22 cellular contexts compared by ENCODE assay signal in the genomic region with DNA sequence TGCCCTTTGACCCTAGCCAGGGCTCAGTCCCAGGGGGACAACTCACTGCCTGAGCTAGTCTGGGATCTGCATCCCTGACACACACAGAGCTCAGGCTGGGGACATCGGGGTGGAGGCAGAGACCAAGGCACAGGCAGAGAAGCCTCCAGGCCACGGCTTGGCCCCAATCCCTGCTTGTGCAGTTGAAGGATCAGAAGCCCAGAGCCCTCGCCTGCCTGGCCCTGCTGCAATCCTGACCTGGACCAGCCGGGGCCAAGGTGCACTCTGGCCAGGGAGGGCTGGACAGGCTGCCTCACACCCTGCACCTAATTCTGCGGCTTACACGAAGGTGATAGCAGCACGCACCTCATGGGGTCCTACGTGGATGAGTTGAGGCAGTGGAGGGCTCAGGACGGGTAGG. TPM values are rescaled to one million over a fixed set of nuclear protein-coding genes. Genes with fewer than 3 reads are reported as not detected.
DNase-seq lines count a peak whose midpoint lies in the region; ATAC-seq, FAIRE-seq and TF ChIP-seq lines count a peak whose summit lies in the region.
"Had no signal": no experiment of that assay in that cellular context is flagged by ENCODE, and none has a peak within 500 bp of the region (broad histone marks: within the 10 kb centered on the region; RNA-seq: fewer than 3 reads in every experiment).

No MANE protein-coding gene starts in this region.

- H3K9ac ChIP-seq in IMR-90 (ENCODE audit: low read depth, low read length) (no peak overlapping the region), H1 (replicated peaks in 1 of 4; ENCODE audit: extremely low read depth in 1 of 4, low read depth in 3 of 4, low read length in 3 of 4) (no peak overlapping the region), neural progenitor cell (no peak overlapping the region)
- H3K9ac ChIP-seq: BLaER1, GM23248 had no signal

- no peak overlapping the region for H3K4me3 ChIP-seq in HEK293 (ENCODE audit: low read depth, low read length)
- H3K4me3 ChIP-seq in IMR-90 (ENCODE audit: insufficient read depth, low read depth, low read length): no peak overlapping the region
- no peak overlapping the region for H3K4me3 ChIP-seq in H1 (ENCODE audit: extremely low read depth in 1 of 4, insufficient read depth in 2 of 4, low read depth in 3 of 4, low read length in 4 of 4)
- H3K4me3 ChIP-seq in neural progenitor cell: no peak overlapping the region
- no peak overlapping the region for H3K4me3 ChIP-seq in heart right ventricle
- H3K4me3 ChIP-seq: BLaER1, GM23248 had no signal

- H4K91ac ChIP-seq in IMR-90 (ENCODE audit: insufficient read depth, low read depth, low read length) (no peak overlapping the region), H1 (replicated peaks; ENCODE audit: insufficient read length, low read length) (no peak overlapping the region)

- no peaks in the 10 kb centered on the region for H3F3A ChIP-seq in neural progenitor cell (ENCODE audit: low read depth)

- H3K4me3 Mint-ChIP-seq in neural progenitor cell (no peak overlapping the region), endothelial cell (ENCODE audit: unreplicated experiment) (no peak overlapping the region)
- H3K4me3 Mint-ChIP-seq: B cell; CD4-positive, CD25-positive, alpha-beta regulatory T cell; CD8-positive, alpha-beta T cell; H9; HFFc6 had no signal

- 100% methylated on average over 3 of the region's 9 CpGs; no CpG with 5 or more reads in 1 of the 2 experiments for WGBS in IMR-90 (ENCODE audit: extremely low coverage in 2 of 2, insufficient read length in 1 of 2), 2 experiments
- WGBS in H1 (ENCODE audit: extremely low coverage in 1 of 2, insufficient coverage in 1 of 2, insufficient read length in 1 of 2, insufficient replicate concordance in 2 of 2, low coverage in 1 of 2, low lambda C conversion rate in 2 of 2, missing lambda C conversion rate in 1 of 2), 2 experiments: 73% methylated on average over 9 of the region's 9 CpGs; no CpG with 5 or more reads in 1 of the 2 experiments
- WGBS in heart right ventricle, 2 donors: 87 to 89% methylated on average over 9 of the region's 9 CpGs

- H2BK15ac ChIP-seq in IMR-90 (ENCODE audit: low read depth, low read length): no peak overlapping the region
- no peak overlapping the region for H2BK15ac ChIP-seq in H1 (ENCODE audit: low read length)

- H3K79me2 ChIP-seq in H1 (ENCODE audit: control insufficient read depth in 1 of 2, insufficient read depth in 2 of 2, low read length in 2 of 2) (no peaks in the 10 kb centered on the region), neural progenitor cell (ENCODE audit: low read depth) (no peaks in the 10 kb centered on the region)

- no peak for ATAC-seq in IMR-90 (ENCODE audit: low read depth)
- no peak for ATAC-seq in heart right ventricle
- ATAC-seq in HG02981 (IDR thresholded peaks at IDR 0.05; ENCODE audit: unreplicated experiment): no peak
- ATAC-seq: CD8-positive, alpha-beta T cell; HCT116 had no signal

- in situ Hi-C loops in IMR-90 (cut with MboI; ENCODE audit: low sequenced_read_pairs): no loop called here

- H2AK5ac ChIP-seq in IMR-90 (ENCODE audit: low read depth, low read length) (peak overlapping the region; percentile 16; the same call in 1 of the 2 replicates), H1 (ENCODE audit: low read depth, low read length) (no peak overlapping the region)

- H3K27me3 ChIP-seq in IMR-90 (ENCODE audit: control insufficient read depth, insufficient read depth, low read length) (peaks cover 18% of the 10 kb centered on the region), H1 (replicated peaks in 1 of 4; ENCODE audit: control insufficient read depth in 3 of 4, extremely low read depth in 1 of 4, insufficient read depth in 3 of 4, low read length in 3 of 4) (no peaks in the 10 kb centered on the region; a peak in 1 of 7 replicates), neural progenitor cell (no peaks in the 10 kb centered on the region), heart right ventricle (no peaks in the 10 kb centered on the region)

- DNase-seq in IMR-90 (no peak), H1 (ENCODE audit: low read depth in 1 of 2, low spot score in 2 of 2) (no peak), neural progenitor cell (ENCODE audit: low spot score) (no peak), endothelial cell (ENCODE audit: low spot score) (no peak), heart right ventricle (no peak), HK-2 (ENCODE audit: unreplicated experiment) (no peak)
- DNase-seq: Caco-2; CD4-positive, CD25-positive, alpha-beta regulatory T cell; CD8-positive, alpha-beta T cell; DMS153; DND-41; GM23248; H9; HFFc6 had no signal

- H4K20me1 ChIP-seq in IMR-90 (ENCODE audit: insufficient read depth, low read length): no peaks in the 10 kb centered on the region
- peaks cover 0 to 4% of the 10 kb centered on the region in 2 experiments for H4K20me1 ChIP-seq in H1 (replicated peaks in 1 of 2; ENCODE audit: control insufficient read depth in 1 of 2, insufficient read depth in 2 of 2, low read length in 2 of 2)
- peaks cover 4% of the 10 kb centered on the region for H4K20me1 ChIP-seq in neural progenitor cell (ENCODE audit: low read depth)

- no peaks in the 10 kb centered on the region for H3K9me3 Mint-ChIP-seq in neural progenitor cell
- no peaks in the 10 kb centered on the region for H3K9me3 Mint-ChIP-seq in endothelial cell (ENCODE audit: unreplicated experiment)
- H3K9me3 Mint-ChIP-seq: CD8-positive, alpha-beta T cell; H9; HFFc6 had no signal

- H3K18ac ChIP-seq in IMR-90 (ENCODE audit: low read depth, low read length) (no peak overlapping the region), H1 (ENCODE audit: extremely low read depth, low read length) (no peak overlapping the region)

- H4K5ac ChIP-seq in IMR-90 (ENCODE audit: low read depth, low read length) (no peak overlapping the region), H1 (ENCODE audit: insufficient read length, low read depth, low read length) (no peak overlapping the region)

- H2AFZ ChIP-seq in IMR-90 (replicated peaks; ENCODE audit: low read length, poor library complexity) (peak overlapping the region; percentile 32), H1 (ENCODE audit: low read length) (no peak overlapping the region), neural progenitor cell (replicated peaks) (no peak overlapping the region)
- H2AFZ ChIP-seq: GM23248 had no signal

- CTCF ChIA-PET in HEK293 (lab: Yijun Ruan, JAX): no interaction called here
- CTCF ChIA-PET in IMR-90 (lab: Yijun Ruan, JAX): no interaction called here
- CTCF ChIA-PET in H1 (lab: Charles Lee; ENCODE audit: partially characterized antibody): interaction anchor here (0.7 to 2.2 kb wide), 5 partner anchors 9 to 21 kb away, joined by 3 to 6 read pairs (median 5); no protein-coding TSS in a partner anchor

- H3K9me1 ChIP-seq in IMR-90 (ENCODE audit: insufficient read depth, low read length): peaks cover 4% of the 10 kb centered on the region

- H2BK12ac ChIP-seq in H1 (ENCODE audit: low read depth, low read length): 0 out of 2 replicates have a peak overlapping the region, but pooled peaks have one; percentile 39

- FAIRE-seq in H1 (lab: Jason Lieb, UNC): no peak
- FAIRE-seq: G401.6, GM12892 had no signal

- no peaks in the 10 kb centered on the region for H3K4me1 ChIP-seq in HEK293 (ENCODE audit: control insufficient read depth, insufficient read depth, low read length)
- H3K4me1 ChIP-seq in IMR-90 (ENCODE audit: control insufficient read depth, insufficient read depth, low read length): 0 out of 2 replicates have a peak, but pooled peaks cover 1% of the 10 kb centered on the region
- no peaks in the 10 kb centered on the region for H3K4me1 ChIP-seq in H1 (replicated peaks in 1 of 4; ENCODE audit: control insufficient read depth in 3 of 4, insufficient read depth in 4 of 4, low read length in 3 of 4)
- peaks cover 10% of the 10 kb centered on the region for H3K4me1 ChIP-seq in neural progenitor cell
- H3K4me1 ChIP-seq in heart right ventricle: no peaks in the 10 kb centered on the region

- no peak for TF ChIP-seq RAD21 in IMR-90 (IDR thresholded peaks at IDR 0.05; ENCODE audit: low read length)
- no peak for TF ChIP-seq RAD21 in H1 (IDR thresholded peaks at IDR 0.05 in 1 of 2, conservative IDR thresholded peaks at IDR 0.05 in 1 of 2; ENCODE audit: low read depth in 2 of 2, low read length in 2 of 2)

- H3K14ac ChIP-seq in IMR-90 (replicated peaks; ENCODE audit: low read depth, low read length): no peak overlapping the region
- H3K14ac ChIP-seq in H1 (ENCODE audit: insufficient read length): no peak overlapping the region

- H3K4ac ChIP-seq in IMR-90 (ENCODE audit: low read depth, low read length): no peak overlapping the region
- H3K4ac ChIP-seq in H1 (replicated peaks; ENCODE audit: insufficient read length, low read depth, low read length): no peak overlapping the region

- peaks cover 25% of the 10 kb centered on the region for H3K4me1 Mint-ChIP-seq in neural progenitor cell
- H3K4me1 Mint-ChIP-seq in endothelial cell (ENCODE audit: unreplicated experiment): no peaks in the 10 kb centered on the region
- H3K4me1 Mint-ChIP-seq: CD4-positive, CD25-positive, alpha-beta regulatory T cell had no signal

- no peaks in the 10 kb centered on the region for H3K36me3 ChIP-seq in HEK293 (ENCODE audit: control insufficient read depth in 2 of 2, insufficient read depth in 1 of 2, low read length in 2 of 2)
- no peaks in the 10 kb centered on the region for H3K36me3 ChIP-seq in IMR-90 (ENCODE audit: control insufficient read depth, insufficient read depth, low read length)
- no peaks in the 10 kb centered on the region for H3K36me3 ChIP-seq in H1 (ENCODE audit: control insufficient read depth in 2 of 4, insufficient read depth in 4 of 4, low read length in 3 of 4)
- no peaks in the 10 kb centered on the region for H3K36me3 ChIP-seq in neural progenitor cell
- H3K36me3 ChIP-seq in heart right ventricle: no peaks in the 10 kb centered on the region
- H3K36me3 ChIP-seq: BLaER1 had no signal

- intact Hi-C loops in IMR-90 (cut with micrococcal nuclease): no loop called here
- intact Hi-C loops in heart right ventricle (cut with DNase I): no loop called here

- H2BK5ac ChIP-seq in IMR-90 (ENCODE audit: low read depth, low read length, poor library complexity, severe bottlenecking) (no peak overlapping the region), H1 (ENCODE audit: low read depth, low read length) (peak overlapping the region; percentile 55; the same call in 1 of the 2 replicates)

- TF ChIP-seq POLR2A in IMR-90 (IDR thresholded peaks at IDR 0.05; ENCODE audit: low read depth, low read length) (no peak), H1 (IDR thresholded peaks at IDR 0.05; ENCODE audit: control extremely low read depth in 1 of 2, low read depth in 2 of 2, low read length in 2 of 2) (no peak)

- H3K27me3 Mint-ChIP-seq in neural progenitor cell (ENCODE audit: insufficient read depth, low read depth): peaks cover 9% of the 10 kb centered on the region
- H3K27me3 Mint-ChIP-seq in endothelial cell (ENCODE audit: unreplicated experiment): peaks cover 6% of the 10 kb centered on the region
- H3K27me3 Mint-ChIP-seq: B cell; CD4-positive, CD25-positive, alpha-beta regulatory T cell had no signal

- H3K23ac ChIP-seq in IMR-90 (ENCODE audit: low read depth, low read length) (no peak overlapping the region), H1 (ENCODE audit: insufficient read length) (no peak overlapping the region)

- H3K27ac ChIP-seq in HEK293 (ENCODE audit: extremely low read depth, low read depth, low read length) (no peak overlapping the region), IMR-90 (ENCODE audit: insufficient read depth, low read length) (no peak overlapping the region), H1 (ENCODE audit: low read depth, low read length) (no peak overlapping the region), neural progenitor cell (no peak overlapping the region), heart right ventricle (no peak overlapping the region)
- H3K27ac ChIP-seq: BLaER1, C4-2B, GM23248 had no signal

- POLR2A ChIA-PET in HEK293 (lab: Yijun Ruan, JAX) (no interaction called here), IMR-90 (lab: Charles Lee; ENCODE audit: unreplicated experiment) (no interaction called here), H1 (lab: Charles Lee; ENCODE audit: partially characterized antibody) (no interaction called here)

- H3K56ac ChIP-seq in IMR-90 (ENCODE audit: extremely low read depth, insufficient read depth, low read length): no peak overlapping the region
- H3K56ac ChIP-seq in H1 (replicated peaks; ENCODE audit: insufficient read length, low read depth, low read length): no peak overlapping the region

- BruUV-seq in IMR-90 (replicated peaks; lab: Mats Ljungman, UMichigan): no TSS peak

- no peak overlapping the region for H2AK9ac ChIP-seq in IMR-90 (replicated peaks; ENCODE audit: low read depth, low read length, poor library complexity)

- H3K4me2 ChIP-seq in IMR-90 (ENCODE audit: low read depth, low read length) (no peak overlapping the region), H1 (ENCODE audit: insufficient read depth in 1 of 2, low read depth in 2 of 2, low read length in 2 of 2) (no peak overlapping the region), neural progenitor cell (peak overlapping the region; percentile 10)
- H3K4me2 ChIP-seq: BLaER1 had no signal

- dilution Hi-C loops in IMR-90 (cut with HindIII; ENCODE audit: low sequenced_read_pairs, unreplicated experiment): no loop called here

- TF ChIP-seq CTCF in HEK293 (tag by site-specific recombination; IDR thresholded peaks at IDR 0.05) (no peak), IMR-90 (conservative IDR thresholded peaks at IDR 0.05; ENCODE audit: low read depth, low read length) (no peak), H1 (IDR thresholded peaks at IDR 0.05; ENCODE audit: control extremely low read depth in 1 of 3, insufficient read depth in 1 of 3, low read depth in 1 of 3, low read length in 3 of 3) (no peak), neural progenitor cell (IDR thresholded peaks at IDR 0.05) (no peak), endothelial cell (IDR thresholded peaks at IDR 0.05; ENCODE audit: unreplicated experiment) (no peak), heart right ventricle (IDR thresholded peaks at IDR 0.05) (no peak)

- H3K27ac Mint-ChIP-seq in neural progenitor cell: no peak overlapping the region
- no peak overlapping the region for H3K27ac Mint-ChIP-seq in endothelial cell (ENCODE audit: unreplicated experiment)
- H3K27ac Mint-ChIP-seq: B cell; CD4-positive, CD25-positive, alpha-beta regulatory T cell; CD8-positive, alpha-beta T cell; HFFc6 had no signal

- H3K36me3 Mint-ChIP-seq in neural progenitor cell (peaks cover 14% of the 10 kb centered on the region), endothelial cell (ENCODE audit: low read depth, unreplicated experiment) (no peaks in the 10 kb centered on the region)
- H3K36me3 Mint-ChIP-seq: CD4-positive, CD25-positive, alpha-beta regulatory T cell; CD8-positive, alpha-beta T cell had no signal

- no peaks in the 10 kb centered on the region for H3K9me3 ChIP-seq in HEK293 (ENCODE audit: control insufficient read depth, insufficient read depth, low read depth, low read length)
- H3K9me3 ChIP-seq in IMR-90 (ENCODE audit: control insufficient read depth, insufficient read depth, low read length): peaks cover 2% of the 10 kb centered on the region; the same call in 1 of the 2 replicates
- no peaks in the 10 kb centered on the region for H3K9me3 ChIP-seq in H1 (ENCODE audit: insufficient read depth in 2 of 2, low read depth in 1 of 2, low read length in 1 of 2)
- H3K9me3 ChIP-seq in neural progenitor cell (ENCODE audit: low read depth): no peaks in the 10 kb centered on the region
- peaks cover 0 to 6% (median 0%) of the 10 kb centered on the region in 11 donors for H3K9me3 ChIP-seq in heart right ventricle
- H3K9me3 ChIP-seq: BLaER1, Caco-2 had no signal

- no peak for TF ChIP-seq EP300 in H1 (IDR thresholded peaks at IDR 0.05; ENCODE audit: borderline replicate concordance in 1 of 2, low read depth in 2 of 2, low read length in 2 of 2)

- H3K23me2 ChIP-seq in H1 (ENCODE audit: low read depth, low read length): no peaks in the 10 kb centered on the region; the same call in 1 of the 2 replicates

- no peaks in the 10 kb centered on the region for H3K79me1 ChIP-seq in IMR-90 (ENCODE audit: low read depth in 1 of 2, low read length in 2 of 2)
- H3K79me1 ChIP-seq in H1 (ENCODE audit: low read depth, low read length): no peaks in the 10 kb centered on the region

- H4K8ac ChIP-seq in IMR-90 (ENCODE audit: low read depth in 2 of 2, low read length in 2 of 2): no peak overlapping the region
- H4K8ac ChIP-seq in H1 (ENCODE audit: extremely low read depth, insufficient read depth, low read length): peak overlapping the region; percentile 14; the same call in 1 of the 2 replicates

- H2BK20ac ChIP-seq in IMR-90 (ENCODE audit: low read depth, low read length) (no peak overlapping the region), H1 (ENCODE audit: low read length) (no peak overlapping the region)

- H2BK120ac ChIP-seq in IMR-90 (ENCODE audit: low read depth, low read length) (no peak overlapping the region), H1 (replicated peaks; ENCODE audit: low read depth, low read length) (no peak overlapping the region)

RNA-seq across cellular contexts. Expression of a gene that starts 34.6 kb away (rescaled TPM):
- under 0.01 TPM in 2 replicates for total RNA-seq in IMR-90 (2012; rRNA removed)
- polyA plus RNA-seq in IMR-90 (2012; rRNA removed): 0.15 and 0.16 TPM in 2 replicates
- polyA plus RNA-seq in IMR-90 (2012; cell fraction: cytosol; rRNA removed): 0.21 and 0.23 TPM in 2 replicates
- 0.10 and 0.15 TPM in 2 replicates for polyA plus RNA-seq in IMR-90 (2012; cell fraction: nucleus; rRNA removed; ENCODE audit: low replicate concordance)
- 0.13 and 0.24 TPM in 2 replicates for total RNA-seq in H1 (2021; fragmentation: NEBNext Ultra II Directional; extraction: Animal tissue kit (Norgen Biotek cat#: 25700))
- 0.14 and 0.24 TPM in 2 replicates for polyA plus RNA-seq in H1 (2011; rRNA removed)
- 0.12 TPM for polyA plus RNA-seq in H1 (2011; cell fraction: cytosol; rRNA removed)
- 0.27 TPM for polyA plus RNA-seq in H1 (2011; cell fraction: nucleus; rRNA removed)
- 0.14 to 0.46 TPM (median 0.23 TPM) in 4 replicates for polyA plus RNA-seq in H1 (2012, experiment 1 of 2)
- polyA plus RNA-seq in H1 (2012, experiment 2 of 2): 0.29 TPM
- polyA plus RNA-seq in H1 (2013, experiment 1 of 2): 0.08 TPM
- 0.13 TPM for polyA plus RNA-seq in H1 (2013, experiment 2 of 2)
- polyA minus RNA-seq in H1 (2011; rRNA and poly(A)+ RNA removed): 0.16 and 0.17 TPM in 2 replicates
- polyA minus RNA-seq in H1 (2011; cell fraction: cytosol; rRNA and poly(A)+ RNA removed): not detected
- 0.30 TPM for polyA minus RNA-seq in H1 (2011; cell fraction: nucleus; rRNA and poly(A)+ RNA removed)
- 1.8 and 3.5 TPM in 2 replicates for total RNA-seq in neural progenitor cell (ENCODE audit: low replicate concordance)
- not detected for total RNA-seq in endothelial cell (ENCODE audit: unreplicated experiment)
- not detected for total RNA-seq in heart right ventricle
- not detected for polyA plus RNA-seq in heart right ventricle
- total RNA-seq: CD4-positive, CD25-positive, alpha-beta regulatory T cell; CD8-positive, alpha-beta T cell; GM23248 had no signal
- polyA plus RNA-seq: CD4-positive, CD25-positive, alpha-beta regulatory T cell; GM23248 had no signal
